Comparison of ENCODE assay signal across 1 cellular context in genomic region chr1:224113918-224114786, GRCh38.
TF ChIP-seq lines count a peak whose summit lies in the region.

TSS of gene FBXO28 (plus strand) at chr1:224114111. CDS start at chr1:224114130, 19 bp downstream.

TF ChIP-seq in WTC11, 78 proteins besides CTCF, POLR2A, EP300 and RAD21 (continued from another document):
- TF ChIP-seq ZBTB43 (CRISPR knock-in tag; IDR thresholded peaks at IDR 0.05) = 0 out of 2 replicates have a peak, but pooled peaks have one; percentile 30
- 0 out of 2 replicates have a peak, but pooled peaks have one; percentile 71 for TF ChIP-seq ELF4 (CRISPR knock-in tag; IDR thresholded peaks at IDR 0.05; ENCODE audit: low read depth)
- TF ChIP-seq ZNF121 (CRISPR knock-in tag; IDR thresholded peaks at IDR 0.05) = no peak
- no peak for TF ChIP-seq ZSCAN18 (CRISPR knock-in tag; IDR thresholded peaks at IDR 0.05)
- peak; percentile 12; the same call in 1 of the 2 replicates for TF ChIP-seq ZNF416 (CRISPR knock-in tag; IDR thresholded peaks at IDR 0.05)
- TF ChIP-seq SOX15 (CRISPR knock-in tag; IDR thresholded peaks at IDR 0.05) = no peak
- TF ChIP-seq E2F1 (CRISPR knock-in tag; IDR thresholded peaks at IDR 0.05) = no peak
- 0 out of 2 replicates have a peak, but pooled peaks have one; percentile 59 for TF ChIP-seq TEAD1 (CRISPR knock-in tag; IDR thresholded peaks at IDR 0.05)
- TF ChIP-seq ZNF671 (CRISPR knock-in tag; IDR thresholded peaks at IDR 0.05) = 0 out of 2 replicates have a peak, but pooled peaks have one; percentile 45
- TF ChIP-seq CDX4 (CRISPR knock-in tag; IDR thresholded peaks at IDR 0.05; ENCODE audit: borderline replicate concordance) = no peak
- no peak for TF ChIP-seq PRDM15 (CRISPR knock-in tag; IDR thresholded peaks at IDR 0.05)
- peak; percentile 96 for TF ChIP-seq CREM (CRISPR knock-in tag; IDR thresholded peaks at IDR 0.05)
- TF ChIP-seq USF1 (CRISPR knock-in tag; IDR thresholded peaks at IDR 0.05) = 0 out of 2 replicates have a peak, but pooled peaks have one; percentile 43
- TF ChIP-seq NR3C1 (CRISPR knock-in tag; conservative IDR thresholded peaks at IDR 0.05; ENCODE audit: low read depth) = no peak
- TF ChIP-seq JUN (CRISPR knock-in tag; IDR thresholded peaks at IDR 0.05) = no peak
- 0 out of 2 replicates have a peak, but pooled peaks have one; percentile 7 for TF ChIP-seq ZNF317 (CRISPR knock-in tag; IDR thresholded peaks at IDR 0.05; ENCODE audit: borderline replicate concordance, low read depth)
- TF ChIP-seq USF2 (CRISPR knock-in tag; IDR thresholded peaks at IDR 0.05) = no peak
- TF ChIP-seq NFYB (CRISPR knock-in tag; conservative IDR thresholded peaks at IDR 0.05; ENCODE audit: low read depth) = 0 out of 2 replicates have a peak, but pooled peaks have one; percentile 8
- no peak for TF ChIP-seq ATF1 (CRISPR knock-in tag; IDR thresholded peaks at IDR 0.05)
- peak; percentile 74; the same call in 1 of the 2 replicates for TF ChIP-seq CREB1 (CRISPR knock-in tag; IDR thresholded peaks at IDR 0.05)
- no peak for TF ChIP-seq GRHL2 (CRISPR knock-in tag; IDR thresholded peaks at IDR 0.05; ENCODE audit: insufficient replicate concordance, severe bottlenecking)
- no peak; the same call in 1 of the 2 replicates for TF ChIP-seq SP1 (CRISPR knock-in tag; conservative IDR thresholded peaks at IDR 0.05)
- no peak; the same call in 1 of the 2 replicates for TF ChIP-seq ZNF232 (CRISPR knock-in tag; IDR thresholded peaks at IDR 0.05)
- no peak for TF ChIP-seq ZNF281 (CRISPR knock-in tag; IDR thresholded peaks at IDR 0.05)
- no peak for TF ChIP-seq ZNF396 (CRISPR knock-in tag; IDR thresholded peaks at IDR 0.05; ENCODE audit: borderline replicate concordance)
- no peak for TF ChIP-seq IRF1 (CRISPR knock-in tag; IDR thresholded peaks at IDR 0.05)
- peak; percentile 46; the same call in 1 of the 2 replicates for TF ChIP-seq FOXP1 (CRISPR knock-in tag; IDR thresholded peaks at IDR 0.05; ENCODE audit: borderline replicate concordance)
- peak; percentile 70; the same call in 1 of the 2 replicates for TF ChIP-seq GABPB1 (CRISPR knock-in tag; IDR thresholded peaks at IDR 0.05)
- 0 out of 2 replicates have a peak, but pooled peaks have one; percentile 30 for TF ChIP-seq NFE2L1 (CRISPR knock-in tag; IDR thresholded peaks at IDR 0.05)
- peak; percentile 44; the same call in 1 of the 2 replicates for TF ChIP-seq ARID4B (CRISPR knock-in tag; IDR thresholded peaks at IDR 0.05; ENCODE audit: borderline replicate concordance)
TF ChIP-seq in WTC11: peak in this region for 22.
